In the genomic region with DNA sequence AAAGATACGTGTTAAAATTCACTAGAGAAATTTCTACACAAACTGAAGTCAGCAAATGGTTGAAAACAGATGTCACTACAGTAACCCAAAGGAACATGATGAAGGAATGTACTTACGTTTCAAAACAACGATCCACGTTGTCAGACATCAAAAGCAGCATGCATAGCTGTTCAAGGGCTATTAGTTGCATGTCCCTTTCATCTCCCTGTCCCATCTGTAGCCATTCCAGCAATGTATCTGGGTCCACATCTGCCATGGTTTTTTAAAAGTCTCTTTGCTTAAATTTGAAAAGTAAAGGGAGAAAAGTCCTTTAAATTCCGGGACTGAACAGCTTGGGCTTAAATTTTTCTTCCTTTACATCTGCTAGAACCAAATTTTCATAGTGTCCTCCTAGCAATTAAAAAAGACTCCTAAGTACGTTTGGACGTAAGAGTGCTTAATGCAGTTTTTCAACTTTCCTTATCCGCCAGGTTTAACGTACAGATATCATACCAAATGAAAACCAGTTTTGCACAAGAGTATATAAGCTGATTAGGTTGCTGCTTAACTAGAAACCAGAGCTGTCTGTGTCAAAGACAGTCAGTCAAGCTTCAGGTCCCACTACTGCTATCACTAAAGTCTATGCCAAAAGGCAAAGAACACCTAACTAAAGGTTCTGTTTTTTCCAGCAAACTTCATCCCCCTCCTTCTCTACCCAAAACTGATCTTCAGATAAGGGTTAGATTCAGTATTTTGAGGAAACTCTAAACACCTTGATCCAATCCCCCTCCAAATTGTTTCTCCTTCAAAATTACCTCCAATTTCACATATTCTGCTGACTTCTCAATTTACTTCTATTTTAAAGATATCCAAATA, we compare ENCODE assay signal across 9 cellular contexts. TPM values are rescaled to one million over a fixed set of nuclear protein-coding genes. Genes with fewer than 3 reads are reported as not detected.
DNase-seq lines count a peak whose midpoint lies in the region; ATAC-seq, FAIRE-seq and TF ChIP-seq lines count a peak whose summit lies in the region.
"Had no signal": no experiment of that assay in that cellular context is flagged by ENCODE, and none has a peak within 500 bp of the region (broad histone marks: within the 10 kb centered on the region; RNA-seq: fewer than 3 reads in every experiment).

No MANE protein-coding gene starts in this region.

- no peak for ATAC-seq in HG03196 (IDR thresholded peaks at IDR 0.05; ENCODE audit: unreplicated experiment)
- ATAC-seq in HG03025 (IDR thresholded peaks at IDR 0.05; ENCODE audit: low FRiP score, unreplicated experiment), result no peak

- H3K36me3 ChIP-seq in astrocyte (ENCODE audit: insufficient read depth, low read length) (peaks cover 8% of the 10 kb centered on the region), kidney (ENCODE audit: control insufficient read depth in 1 of 2, insufficient read depth in 2 of 2, low read length in 2 of 2) (peaks cover 0 to 3% of the 10 kb centered on the region in 2 donors)

- H4K20me1 ChIP-seq in astrocyte (ENCODE audit: insufficient read depth, low read length), result peaks cover 35% of the 10 kb centered on the region

- peaks cover 12% of the 10 kb centered on the region for H3K4me1 Mint-ChIP-seq in astrocyte (ENCODE audit: low read depth, unreplicated experiment)

- peak overlapping the region; percentile 90 for H3K4me3 Mint-ChIP-seq in astrocyte (ENCODE audit: unreplicated experiment)

- peaks cover 62% of the 10 kb centered on the region for H3K79me2 ChIP-seq in astrocyte (ENCODE audit: insufficient read depth, low read length)

- peaks cover 5% of the 10 kb centered on the region for H3K36me3 Mint-ChIP-seq in astrocyte (ENCODE audit: low read depth, unreplicated experiment)

- peak overlapping the region; percentile 83 for H3K27ac Mint-ChIP-seq in astrocyte (ENCODE audit: unreplicated experiment)

- FAIRE-seq in astrocyte (lab: Jason Lieb, UNC) (peak; percentile 37), kidney (lab: Jason Lieb, UNC) (no peak)
- FAIRE-seq: frontal cortex had no signal

- DNase-seq in NCI-H345 (lab: John Stamatoyannopoulos, UW), result peak; percentile 9
- DNase-seq in NCI-H345 treated with DMSO at 0.1 percent for 48 hours (lab: John Stamatoyannopoulos, UW; ENCODE audit: unreplicated experiment), result no peak
- peak; percentile 55 for DNase-seq in NCI-H2029 (lab: John Stamatoyannopoulos, UW)
- peak; percentile 75 for DNase-seq in astrocyte (ENCODE audit: low read depth)
- DNase-seq in kidney, result no peak
- peak; percentile 29 for DNase-seq in stromal cell of bone marrow (ENCODE audit: low read depth)

- H2AFZ ChIP-seq in astrocyte (ENCODE audit: low read depth, low read length), result no peak overlapping the region

- no peaks in the 10 kb centered on the region for H3K27me3 Mint-ChIP-seq in astrocyte (ENCODE audit: low read depth, unreplicated experiment)

- H3K4me2 ChIP-seq in astrocyte (ENCODE audit: low read length), result peak overlapping the region; percentile 90

- H3K27ac ChIP-seq in astrocyte (ENCODE audit: low read depth, low read length) (peak overlapping the region; percentile 98), kidney (ENCODE audit: low read depth in 2 of 2, low read length in 2 of 2) (peak overlapping the region; percentile 30 to 99)

- H3K27me3 ChIP-seq in astrocyte (ENCODE audit: insufficient read depth, low read length), result no peaks in the 10 kb centered on the region

- no peaks in the 10 kb centered on the region for H3K9me3 Mint-ChIP-seq in astrocyte (ENCODE audit: unreplicated experiment)

- H3K4me1 ChIP-seq in astrocyte (ENCODE audit: insufficient read depth, low read length), result peaks cover 6% of the 10 kb centered on the region
- peaks cover 5 to 6% of the 10 kb centered on the region in 2 donors for H3K4me1 ChIP-seq in kidney (ENCODE audit: control insufficient read depth in 1 of 2, insufficient read depth in 1 of 2, low read depth in 1 of 2, low read length in 2 of 2)

- H3K4me3 ChIP-seq in astrocyte (ENCODE audit: insufficient read depth, low read depth, low read length) (peak overlapping the region; percentile 89), kidney (ENCODE audit: low read length in 2 of 2) (peak overlapping the region; percentile 63 to 85)

- intact Hi-C loops in kidney (cut with DNase I), result loop anchor here (10.0 kb wide), 2 partner anchors 99 to 149 kb away; no protein-coding TSS in a partner anchor

- TF ChIP-seq CTCF in astrocyte (IDR thresholded peaks at IDR 0.05; ENCODE audit: insufficient read depth, low read depth, low read length) (no peak), kidney (IDR thresholded peaks at IDR 0.05; ENCODE audit: borderline replicate concordance, extremely low read depth, insufficient read depth) (no peak)

- H3K9me3 ChIP-seq in astrocyte (ENCODE audit: insufficient read depth, low read depth, low read length) (no peaks in the 10 kb centered on the region), kidney (ENCODE audit: control insufficient read depth in 1 of 2, low read length in 2 of 2) (no peaks in the 10 kb centered on the region)

- H3K9ac ChIP-seq in astrocyte (ENCODE audit: low read length) (peak overlapping the region; percentile 99), kidney (ENCODE audit: low read length in 2 of 2) (peak overlapping the region; percentile 78 to 97)

RNA-seq across cellular contexts. Expression of a gene that starts 1.7 kb away (rescaled TPM):
- 101 and 110 TPM in 2 replicates for total RNA-seq in astrocyte
- 164 TPM for total RNA-seq in kidney
- 35.5 TPM for polyA plus RNA-seq in kidney (ENCODE audit: insufficient read depth, low read depth, low replicate concordance)

Comparison
In these comparisons a context has a peak if more than half of its experiments do, and no peak if none do; other contexts are left out.
1. DNase-seq: peak in NCI-H345 (single experiment), NCI-H2029 (single experiment), astrocyte (single experiment) and stromal cell of bone marrow (single experiment); none in NCI-H345 treated with DMSO at 0.1 percent for 48 hours (single experiment) and kidney (single experiment).